Comparison of ENCODE assay signal across 13 cellular contexts in the genomic region with DNA sequence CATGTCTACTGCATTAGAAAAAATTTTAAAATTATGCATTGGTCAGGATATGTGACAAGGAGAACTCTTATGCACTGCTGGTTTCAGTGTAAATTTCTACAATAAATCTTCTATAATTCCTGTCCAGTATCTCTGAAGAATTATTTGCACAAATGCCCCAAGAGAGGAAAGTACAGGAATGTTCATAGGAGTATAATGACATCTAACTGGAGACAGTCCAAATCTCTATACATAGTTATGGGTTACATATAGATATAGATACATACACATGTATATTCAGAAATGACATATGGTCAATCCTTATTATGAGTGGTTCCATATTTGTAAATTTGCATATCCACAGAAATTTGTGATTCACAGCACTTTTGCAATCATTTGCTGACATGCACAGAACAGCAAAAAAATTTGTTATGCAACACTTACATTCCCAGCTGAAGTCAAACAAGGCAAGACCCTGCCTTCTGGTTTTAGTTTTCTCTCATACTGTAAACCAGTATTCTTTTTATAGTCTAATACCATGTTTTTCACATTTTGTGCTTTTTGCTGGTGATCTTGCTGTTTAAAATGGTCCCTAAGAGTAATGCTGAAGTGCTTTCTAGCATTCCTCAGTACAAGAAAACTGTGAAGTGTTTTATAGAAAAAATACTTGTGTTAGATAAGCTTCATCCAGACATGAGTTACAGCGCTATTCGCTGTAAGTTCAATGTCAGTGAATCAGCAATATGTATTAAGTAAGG.
DNase-seq lines count a peak whose midpoint lies in the region; ATAC-seq and TF ChIP-seq lines count a peak whose summit lies in the region.
"Had no signal": no experiment of that assay in that cellular context is flagged by ENCODE, and none has a peak within 500 bp of the region (broad histone marks: within the 10 kb centered on the region; RNA-seq: fewer than 3 reads in every experiment).

No MANE protein-coding gene starts in this region.

- H3K79me2 ChIP-seq in Karpas-422 (ENCODE audit: low read length), result peaks cover 60% of the 10 kb centered on the region

- H3K27ac ChIP-seq in RWPE1 (no peak overlapping the region), Karpas-422 (ENCODE audit: low read length) (no peak overlapping the region)
- H3K27ac ChIP-seq: thyroid gland had no signal

- H3K9me3 Mint-ChIP-seq in chondrocyte (ENCODE audit: low read depth), result no peaks in the 10 kb centered on the region
- H3K9me3 Mint-ChIP-seq: activated naive CD4-positive, alpha-beta T cell treated with anti-CD3 and anti-CD28 coated beads, Interleukin-2, amount 50 U/mL, for 24 hours; endodermal cell had no signal

- no peaks in the 10 kb centered on the region for H3K27me3 Mint-ChIP-seq in chondrocyte (ENCODE audit: low read depth)
- H3K27me3 Mint-ChIP-seq: activated naive CD4-positive, alpha-beta T cell treated with anti-CD3 and anti-CD28 coated beads, Interleukin-2, amount 50 U/mL, for 24 hours had no signal

- CTCF ChIA-PET in RWPE1 (lab: Yijun Ruan, JAX), result interaction anchor here (0.6 kb wide), 1 partner anchor 809 kb away, joined by 3 read pairs; no protein-coding TSS in a partner anchor

- TF ChIP-seq CTCF in RWPE1 (conservative IDR thresholded peaks at IDR 0.05; ENCODE audit: low read depth) (no peak), chondrocyte (IDR thresholded peaks at IDR 0.05) (no peak)

- H3K4me3 ChIP-seq in Karpas-422 (ENCODE audit: low read length), result no peak overlapping the region
- H3K4me3 ChIP-seq: thyroid gland had no signal

- H3K27me3 ChIP-seq in Karpas-422 (ENCODE audit: low read length), result no peaks in the 10 kb centered on the region
- H3K27me3 ChIP-seq: thyroid gland had no signal

- no peaks in the 10 kb centered on the region for H4K20me1 ChIP-seq in Karpas-422 (ENCODE audit: insufficient read depth, low read depth, low read length)

- H3K27ac Mint-ChIP-seq in chondrocyte (ENCODE audit: unreplicated experiment), result no peak overlapping the region
- H3K27ac Mint-ChIP-seq: activated naive CD4-positive, alpha-beta T cell treated with anti-CD3 and anti-CD28 coated beads, Interleukin-2, amount 50 U/mL, for 24 hours; endodermal cell had no signal

- no peaks in the 10 kb centered on the region for H3K4me1 ChIP-seq in Karpas-422 (ENCODE audit: low read length)
- H3K4me1 ChIP-seq: thyroid gland had no signal

- no peak overlapping the region for H3K9ac ChIP-seq in Karpas-422 (ENCODE audit: low read length)

- H3K4me1 Mint-ChIP-seq in chondrocyte (ENCODE audit: low read depth), result peaks cover 3% of the 10 kb centered on the region
- H3K4me1 Mint-ChIP-seq: endodermal cell had no signal

- H3K9me3 ChIP-seq in Karpas-422 (ENCODE audit: low read length), result no peaks in the 10 kb centered on the region
- H3K9me3 ChIP-seq: thyroid gland had no signal

- ATAC-seq in sciatic nerve (peak; percentile 80), HG02870 (IDR thresholded peaks at IDR 0.05; ENCODE audit: unreplicated experiment) (no peak)

- intact Hi-C loops in sciatic nerve (cut with DNase I), result no loop called here

- POLR2A ChIA-PET in RWPE1 (lab: Yijun Ruan, JAX; ENCODE audit: low non-redundant PET), result no interaction called here

- H3K9me2 ChIP-seq in Karpas-422 (replicated peaks; ENCODE audit: insufficient read depth, low read length), result no peaks in the 10 kb centered on the region

- no peak overlapping the region for H2AFZ ChIP-seq in Karpas-422 (ENCODE audit: low read length)

- no peaks in the 10 kb centered on the region; the same call in 1 of the 2 replicates for H3K36me3 ChIP-seq in Karpas-422 (ENCODE audit: insufficient read depth, low read length)
- H3K36me3 ChIP-seq: thyroid gland had no signal

- no peak overlapping the region for H3K4me2 ChIP-seq in Karpas-422 (ENCODE audit: low read depth, low read length, poor library complexity, severe bottlenecking)

- H3K4me3 Mint-ChIP-seq in chondrocyte (ENCODE audit: unreplicated experiment), result no peak overlapping the region
- H3K4me3 Mint-ChIP-seq: activated naive CD4-positive, alpha-beta T cell treated with anti-CD3 and anti-CD28 coated beads, Interleukin-2, amount 50 U/mL, for 24 hours; endodermal cell had no signal

- DNase-seq in GM04503 (ENCODE audit: low read depth), result peak; percentile 66
- peak; percentile 25 for DNase-seq in RWPE1 (ENCODE audit: low spot score)
- DNase-seq in fibroblast of the conjunctiva (ENCODE audit: low read depth), result peak; percentile 68
- no peak for DNase-seq in sciatic nerve (ENCODE audit: low spot score)
- DNase-seq in chondrocyte (ENCODE audit: low spot score), result no peak
- no peak for DNase-seq in RKO (ENCODE audit: low spot score)
- no peak for DNase-seq in Karpas-422
- DNase-seq: activated CD4-positive, alpha-beta T cell treated with anti-CD3 and anti-CD28 coated beads, Interleukin-2, amount 50 U/mL, for 4 hours; endodermal cell; NCI-H510A treated with DMSO at 0.1 percent for 48 hours; thyroid gland had no signal

- H3K36me3 Mint-ChIP-seq in chondrocyte (ENCODE audit: low read depth), result no peaks in the 10 kb centered on the region

Comparison
In these comparisons a context has a peak if more than half of its experiments do, and no peak if none do; other contexts are left out.
1. DNase-seq: peak in GM04503 (single experiment), RWPE1 (single experiment) and fibroblast of the conjunctiva (single experiment); none in sciatic nerve (single experiment), chondrocyte (single experiment), RKO (single experiment) and Karpas-422 (single experiment).